Comparison of ENCODE assay signal across 8 cellular contexts in genomic region chr16:30813821-30814189, GRCh38. TPM values are rescaled to one million over a fixed set of nuclear protein-coding genes. Genes with fewer than 3 reads are reported as not detected.
DNase-seq lines count a peak whose midpoint lies in the region; ATAC-seq and TF ChIP-seq lines count a peak whose summit lies in the region.

No MANE protein-coding gene starts in this region.

- peak overlapping the region; percentile 86 for H3K4me2 ChIP-seq in mammary epithelial cell (ENCODE audit: insufficient read depth, low read depth, low read length)

- no peaks in the 10 kb centered on the region for H3K9me3 Mint-ChIP-seq in CD8-positive, alpha-beta T cell
- no peaks in the 10 kb centered on the region for H3K9me3 Mint-ChIP-seq in mesothelial cell of epicardium

- H3K27ac ChIP-seq in CD8-positive, alpha-beta T cell (ENCODE audit: low read depth, low read length), result peak overlapping the region; percentile 72
- H3K27ac ChIP-seq in mammary epithelial cell (ENCODE audit: insufficient read depth, low read depth, low read length) (peak overlapping the region; percentile 24), uterus (peak overlapping the region; percentile 73 to 74)

- H2AFZ ChIP-seq in mammary epithelial cell (ENCODE audit: low read depth, low read length), result peak overlapping the region; percentile 99

- no peak for DNase-seq in CD8-positive, alpha-beta T cell
- DNase-seq in mammary epithelial cell, result no peak
- no peak for DNase-seq in mesothelial cell of epicardium (ENCODE audit: low spot score in 2 of 2, unreplicated experiment in 2 of 2)
- DNase-seq in uterus, result no peak
- no peak for DNase-seq in NCI-H2029 treated with DMSO at 0.1 percent for 48 hours (lab: John Stamatoyannopoulos, UW)
- DNase-seq in OCI-M2 (lab: John Stamatoyannopoulos, UW; ENCODE audit: unreplicated experiment), result no peak

- H3K9me3 ChIP-seq in CD8-positive, alpha-beta T cell (ENCODE audit: low read length), result no peaks in the 10 kb centered on the region
- H3K9me3 ChIP-seq in mammary epithelial cell (replicated peaks; ENCODE audit: insufficient read depth, low read length) (no peaks in the 10 kb centered on the region), uterus (no peaks in the 10 kb centered on the region)

- H3K79me2 ChIP-seq in mammary epithelial cell (ENCODE audit: insufficient read depth, low read length), result no peaks in the 10 kb centered on the region

- no peaks in the 10 kb centered on the region for H4K20me1 ChIP-seq in mammary epithelial cell (ENCODE audit: insufficient read depth, low read length)

- peak overlapping the region; percentile 88 for H3K27ac Mint-ChIP-seq in CD8-positive, alpha-beta T cell
- H3K27ac Mint-ChIP-seq in mesothelial cell of epicardium, result peak overlapping the region; percentile 69

- no TSS peak for BruUV-seq in mammary epithelial cell (replicated peaks; lab: Mats Ljungman, UMichigan)

- no peak for TF ChIP-seq CTCF in CD8-positive, alpha-beta T cell (IDR thresholded peaks at IDR 0.05)
- TF ChIP-seq CTCF in mammary epithelial cell (conservative IDR thresholded peaks at IDR 0.05 in 1 of 2, IDR thresholded peaks at IDR 0.05 in 1 of 2; ENCODE audit: extremely low read depth in 1 of 2, insufficient read depth in 1 of 2, low read depth in 1 of 2, low read length in 2 of 2) (no peak), mesothelial cell of epicardium (IDR thresholded peaks at IDR 0.05; ENCODE audit: unreplicated experiment) (no peak), uterus (IDR thresholded peaks at IDR 0.05) (no peak)

- no peak for TF ChIP-seq POLR2A in uterus (IDR thresholded peaks at IDR 0.05)

- no peaks in the 10 kb centered on the region for H3K36me3 Mint-ChIP-seq in CD8-positive, alpha-beta T cell
- no peaks in the 10 kb centered on the region for H3K36me3 Mint-ChIP-seq in mesothelial cell of epicardium

- dilution Hi-C loops in mammary epithelial cell (cut with HindIII; ENCODE audit: low sequenced_read_pairs), result no loop called here

- no peaks in the 10 kb centered on the region for H3K36me3 ChIP-seq in CD8-positive, alpha-beta T cell (ENCODE audit: insufficient read depth, low read length)
- no peaks in the 10 kb centered on the region for H3K36me3 ChIP-seq in mammary epithelial cell (ENCODE audit: insufficient read depth, low read length)
- H3K36me3 ChIP-seq in uterus, result no peaks in the 10 kb centered on the region

- no peaks in the 10 kb centered on the region for H3K27me3 ChIP-seq in CD8-positive, alpha-beta T cell (ENCODE audit: insufficient read depth, low read length)
- H3K27me3 ChIP-seq in mammary epithelial cell (ENCODE audit: insufficient read depth, low read length), result no peaks in the 10 kb centered on the region
- no peaks in the 10 kb centered on the region for H3K27me3 ChIP-seq in uterus

- in situ Hi-C loops in mammary epithelial cell (cut with MboI; ENCODE audit: low sequenced_read_pairs in 2 of 2), result no loop called here

- intact Hi-C loops in CD8-positive, alpha-beta T cell (cut with DNase I, micrococcal nuclease), result loop anchor here (1.0 to 5.0 kb wide), 7 partner anchors 9 to 157 kb away; partner anchors contain the start of genes CFAP119 (in 2 of the 2), RNF40 (in 2 of the 2), FBRS (in 1 of the 2) and PHKG2 (in 1 of the 2)
- intact Hi-C loops in mammary epithelial cell (cut with micrococcal nuclease), result loop anchor here (1.0 to 5.0 kb wide), 3 partner anchors 37 to 73 kb away; no protein-coding TSS in a partner anchor
- intact Hi-C loops in uterus (cut with DNase I; ENCODE audit: low total_unique reads), result no loop called here

- H3K27me3 Mint-ChIP-seq in CD8-positive, alpha-beta T cell (ENCODE audit: low read depth), result no peaks in the 10 kb centered on the region
- no peaks in the 10 kb centered on the region for H3K27me3 Mint-ChIP-seq in mesothelial cell of epicardium (ENCODE audit: low read depth)

- POLR2A ChIA-PET in CD8-positive, alpha-beta T cell (lab: Charles Lee), result interaction anchor here (0.6 to 2.3 kb wide), 8 partner anchors 8 to 221 kb away, joined by 3 to 19 read pairs (median 4); partner anchors contain the start of genes PHKG2 and RNF40

- peaks cover 18% of the 10 kb centered on the region for H3K4me1 ChIP-seq in CD8-positive, alpha-beta T cell (ENCODE audit: insufficient read depth, low read length)
- H3K4me1 ChIP-seq in mammary epithelial cell (ENCODE audit: insufficient read depth, low read length) (peaks cover 11% of the 10 kb centered on the region), uterus (no peaks in the 10 kb centered on the region)

- H3K4me3 Mint-ChIP-seq in CD8-positive, alpha-beta T cell, result peak overlapping the region; percentile 82
- H3K4me3 Mint-ChIP-seq in mesothelial cell of epicardium, result peak overlapping the region; percentile 70

- no peak overlapping the region for H3K9ac ChIP-seq in mammary epithelial cell (ENCODE audit: insufficient read depth, low read length)

- H3K4me1 Mint-ChIP-seq in CD8-positive, alpha-beta T cell (ENCODE audit: low read depth), result peaks cover 9% of the 10 kb centered on the region
- H3K4me1 Mint-ChIP-seq in mesothelial cell of epicardium, result peaks cover 6% of the 10 kb centered on the region

- CTCF ChIA-PET in CD8-positive, alpha-beta T cell (lab: Charles Lee), result interaction anchor here (0.6 to 1.5 kb wide), 10 partner anchors 8 to 364 kb away, joined by 3 to 10 read pairs (median 3); no protein-coding TSS in a partner anchor
- CTCF ChIA-PET in mammary epithelial cell (lab: Charles Lee; ENCODE audit: low non-redundant PET), result no interaction called here

- peak; percentile 2 for ATAC-seq in CD8-positive, alpha-beta T cell
- peak; percentile 17 for ATAC-seq in HG03457 (IDR thresholded peaks at IDR 0.05; ENCODE audit: unreplicated experiment)
- no peak for ATAC-seq in HG02610 (IDR thresholded peaks at IDR 0.05; ENCODE audit: unreplicated experiment)

- peak overlapping the region; percentile 56 for H3K4me3 ChIP-seq in CD8-positive, alpha-beta T cell (ENCODE audit: low read depth, low read length)
- peak overlapping the region; percentile 37 to 62 (median 48) for H3K4me3 ChIP-seq in mammary epithelial cell (replicated peaks in 1 of 3; ENCODE audit: insufficient read depth in 1 of 3, low read depth in 2 of 3, low read length in 3 of 3)
- peak overlapping the region; percentile 24 to 35 for H3K4me3 ChIP-seq in uterus

- WGBS in mammary epithelial cell (ENCODE audit: low coverage, missing lambda C conversion rate), result 94% methylated on average over 3 of the region's 3 CpGs

RNA-seq across cellular contexts. Expression of gene ZNF629, which starts 26.8 kb away (rescaled TPM):
- 1 to 10 TPM; 1.7 to 1.9 TPM for total RNA-seq in CD8-positive, alpha-beta T cell
- total RNA-seq in mammary epithelial cell (10 to 100 TPM; 13.6 to 19.2 TPM), mesothelial cell of epicardium (40.8 to 41.6 TPM (median 41.4 TPM) in 3 replicates), uterus (10 to 100 TPM in 2 of 4 donors, 1 to 10 TPM in 2; 5.4 to 25.5 (median 10.7) TPM)
- polyA plus RNA-seq in mammary epithelial cell, result 4.9 TPM
- polyA minus RNA-seq in mammary epithelial cell, result 9.8 TPM

RNA-seq across cellular contexts. Expression of gene RNF40, which starts 51.7 kb away (rescaled TPM):
- 100 to 1,000 TPM in 1 of 2 experiments, 10 to 100 TPM in 1; 98.7 to 101 TPM for total RNA-seq in CD8-positive, alpha-beta T cell
- 10 to 100 TPM; 62.8 to 66.4 TPM for total RNA-seq in mammary epithelial cell
- polyA plus RNA-seq in mammary epithelial cell, result 45.7 TPM
- polyA minus RNA-seq in mammary epithelial cell, result 94.0 TPM
- total RNA-seq in mesothelial cell of epicardium, result 124 to 130 TPM (median 126 TPM) in 3 replicates
- total RNA-seq in uterus, result 100 to 1,000 TPM in 2 of 4 donors, 10 to 100 TPM in 2; 20.5 to 130 (median 86.0) TPM

RNA-seq across cellular contexts. Expression of gene CFAP119, which starts 51.9 kb away (rescaled TPM):
- total RNA-seq in CD8-positive, alpha-beta T cell, result 1 to 10 TPM; 2.7 to 3.6 TPM
- total RNA-seq in mammary epithelial cell (1 to 10 TPM; 1.5 to 8.3 TPM), mesothelial cell of epicardium (6.0 to 7.4 TPM (median 6.3 TPM) in 3 replicates), uterus (1 to 10 TPM in 2 of 4 donors, not detected in 2; 4.1 to 9.1 TPM)
- 7.6 TPM for polyA plus RNA-seq in mammary epithelial cell
- not detected for polyA minus RNA-seq in mammary epithelial cell
